ENCODE assay signal across 9 cellular contexts in genomic region chr2:37827911-37828411, GRCh38.
DNase-seq lines count a peak whose midpoint lies in the region; ATAC-seq, FAIRE-seq and TF ChIP-seq lines count a peak whose summit lies in the region.
"Had no signal": no experiment of that assay in that cellular context is flagged by ENCODE, and none has a peak within 500 bp of the region (broad histone marks: within the 10 kb centered on the region; RNA-seq: fewer than 3 reads in every experiment).

No MANE protein-coding gene starts in this region.

- no peak for TF ChIP-seq CTCF in K562 (IDR thresholded peaks at IDR 0.05 in 2 of 3, conservative IDR thresholded peaks at IDR 0.05 in 1 of 3; ENCODE audit: insufficient read depth in 2 of 3, low read depth in 1 of 3, low read length in 3 of 3)

- H3K27ac ChIP-seq in K562 (ENCODE audit: extremely low read depth, low read depth, low read length) (no peak overlapping the region), mesendoderm (ENCODE audit: low read depth, low read length) (no peak overlapping the region)
- H3K27ac ChIP-seq: parathyroid adenoma had no signal

- whole genome bisulfite sequencing in K562 (ENCODE audit: insufficient coverage, low coverage, missing lambda C conversion rate) = 8% methylated on average over 5 of the region's 5 CpGs
- no CpG with 5 or more reads among the region's 5 CpGs for WGBS in mesendoderm (ENCODE audit: extremely low coverage, insufficient coverage, low lambda C conversion rate)

- H3K36me3 ChIP-seq in K562 (ENCODE audit: control insufficient read depth, insufficient read depth, low read length) (no peaks in the 10 kb centered on the region), mesendoderm (ENCODE audit: control insufficient read depth, insufficient read depth, low read length) (no peaks in the 10 kb centered on the region)

- H4K20me1 ChIP-seq in K562 (replicated peaks; ENCODE audit: control insufficient read depth, insufficient read depth, low read length) = no peaks in the 10 kb centered on the region

- ATAC-seq in K562 = no peak
- no peak for ATAC-seq in GM18861 (IDR thresholded peaks at IDR 0.05; ENCODE audit: unreplicated experiment)
- ATAC-seq in GM19351 (IDR thresholded peaks at IDR 0.05; ENCODE audit: unreplicated experiment) = no peak
- no peak for ATAC-seq in GM19452 (IDR thresholded peaks at IDR 0.05; ENCODE audit: unreplicated experiment)
- no peak for ATAC-seq in HG03521 (IDR thresholded peaks at IDR 0.05; ENCODE audit: unreplicated experiment)

- no TSS peak for BruUV-seq in K562 (replicated peaks; lab: Mats Ljungman, UMichigan)

- no peaks in the 10 kb centered on the region for H3K9me1 ChIP-seq in K562 (ENCODE audit: control insufficient read depth, insufficient read depth, low read length)

- no peak overlapping the region for H2AK5ac ChIP-seq in mesendoderm (ENCODE audit: low read length)

- H4K8ac ChIP-seq in mesendoderm (ENCODE audit: low read depth, low read length) = no peak overlapping the region

- no peak overlapping the region for H2AFZ ChIP-seq in K562 (ENCODE audit: low read depth, low read length)
- H2AFZ ChIP-seq: parathyroid adenoma had no signal

- no peak overlapping the region for H3K18ac ChIP-seq in mesendoderm (ENCODE audit: low read length)

- no peak overlapping the region for H4K5ac ChIP-seq in mesendoderm (ENCODE audit: low read length)

- H2BK5ac ChIP-seq in mesendoderm (ENCODE audit: low read length) = no peak overlapping the region

- FAIRE-seq in K562 (lab: Jason Lieb, UNC) = no peak

- H3K4me3 ChIP-seq in K562 (no peak overlapping the region), mesendoderm (ENCODE audit: low read length) (no peak overlapping the region)

- H3K79me2 ChIP-seq in K562 (ENCODE audit: control insufficient read depth, insufficient read depth, low read length) (no peaks in the 10 kb centered on the region), mesendoderm (ENCODE audit: control insufficient read depth, insufficient read depth, low read length) (no peaks in the 10 kb centered on the region)
- H3K79me2 ChIP-seq: parathyroid adenoma had no signal

- H3K27me3 ChIP-seq in K562 (ENCODE audit: control insufficient read depth in 2 of 2, insufficient read depth in 2 of 2, low read length in 2 of 2) (peaks cover 0 to 3% of the 10 kb centered on the region in 2 experiments; a peak in 2 of 5 replicates), mesendoderm (ENCODE audit: insufficient read depth, low read length, poor library complexity) (no peaks in the 10 kb centered on the region)

- H3K9me3 ChIP-seq in K562 (replicated peaks; ENCODE audit: control insufficient read depth, insufficient read depth, low read depth, low read length) = no peaks in the 10 kb centered on the region

- no peak for TF ChIP-seq RAD21 in K562 (CRISPR knock-in tag; conservative IDR thresholded peaks at IDR 0.05 in 1 of 2, IDR thresholded peaks at IDR 0.05 in 1 of 2)

- POLR2A ChIA-PET in K562 (lab: Yijun Ruan, JAX) = interaction anchor here (0.7 kb wide), 1 partner anchor 268 kb away, joined by 3 read pairs; no protein-coding TSS in a partner anchor

- no peak overlapping the region for H3K23ac ChIP-seq in mesendoderm (ENCODE audit: low read length)

- DNase-seq in CD1c-positive myeloid dendritic cell (ENCODE audit: extremely low spot score) = peak; percentile 80
- peak; percentile 45 for DNase-seq in LoVo (ENCODE audit: low spot score)
- no peak for DNase-seq in K562 (ENCODE audit: extremely low read depth in 1 of 4, low spot score in 3 of 4)
- DNase-seq in mesendoderm = peak; percentile 43

- CTCF ChIA-PET in K562 (lab: Yijun Ruan, JAX; ENCODE audit: low intra/inter-chr PET ratio) = no interaction called here

- H2BK120ac ChIP-seq in mesendoderm (ENCODE audit: low read depth, low read length) = no peak overlapping the region

- H3K56ac ChIP-seq in mesendoderm (ENCODE audit: low read length) = no peak overlapping the region

- H3K9ac ChIP-seq in K562 (ENCODE audit: insufficient read depth in 1 of 2, low read depth in 2 of 2, low read length in 2 of 2) (no peak overlapping the region), mesendoderm (ENCODE audit: low read length) (no peak overlapping the region)
- H3K9ac ChIP-seq: parathyroid adenoma had no signal

- in situ Hi-C loops in K562 (cut with MboI) = no loop called here

- H3K4me1 ChIP-seq in K562 (replicated peaks in 1 of 2; ENCODE audit: control insufficient read depth in 2 of 2, insufficient read depth in 2 of 2, low read length in 2 of 2) (no peaks in the 10 kb centered on the region; a peak in 1 of 5 replicates), mesendoderm (ENCODE audit: control insufficient read depth, low read depth, low read length) (peaks cover 6% of the 10 kb centered on the region)

- H3K79me1 ChIP-seq in mesendoderm (ENCODE audit: low read length) = no peaks in the 10 kb centered on the region

- no peak overlapping the region for H2BK15ac ChIP-seq in mesendoderm (replicated peaks; ENCODE audit: low read depth)

- no peak for TF ChIP-seq POLR2A in K562 (conservative IDR thresholded peaks at IDR 0.05)

- intact Hi-C loops in K562 (cut with micrococcal nuclease) = no loop called here

- no peak overlapping the region for H3K4ac ChIP-seq in mesendoderm (ENCODE audit: low read depth, low read length)

- TF ChIP-seq EP300 in K562 (IDR thresholded peaks at IDR 0.05; ENCODE audit: low read length) = no peak

- H3K4me2 ChIP-seq in K562 (ENCODE audit: insufficient read depth, low read length) = no peak overlapping the region
- H3K4me2 ChIP-seq in mesendoderm (ENCODE audit: low read length) = no peak overlapping the region

TF ChIP-seq in K562, 482 proteins besides CTCF, POLR2A, EP300 and RAD21:
- TF ChIP-seq ZNF431 (CRISPR knock-in tag; IDR thresholded peaks at IDR 0.05) (no peak), GTF2B (IDR thresholded peaks at IDR 0.05; ENCODE audit: extremely low read depth, insufficient read length) (no peak), NFIC (IDR thresholded peaks at IDR 0.05) (0 out of 2 replicates have a peak, but pooled peaks have one; percentile 12), BHLHE40 (IDR thresholded peaks at IDR 0.05; ENCODE audit: low read length) (peak; percentile 38; the same call in 1 of the 2 replicates), PHTF2 (CRISPR knock-in tag; IDR thresholded peaks at IDR 0.05) (no peak), HOXB6 (CRISPR knock-in tag; IDR thresholded peaks at IDR 0.05; ENCODE audit: borderline replicate concordance) (no peak)

Comparison
In these comparisons a context has a peak if more than half of its experiments do, and no peak if none do; other contexts are left out.
1. DNase-seq: peak in CD1c-positive myeloid dendritic cell (single experiment), LoVo (single experiment) and mesendoderm (single experiment); none in K562 (0 of 4).